In genomic region chr1:198212126-198212525, GRCh38 we compare ENCODE assay signal across 13 cellular contexts. TPM values are rescaled to one million over a fixed set of nuclear protein-coding genes. Genes with fewer than 3 reads are reported as not detected.
DNase-seq lines count a peak whose midpoint lies in the region; ATAC-seq and TF ChIP-seq lines count a peak whose summit lies in the region.
"Had no signal": no experiment of that assay in that cellular context is flagged by ENCODE, and none has a peak within 500 bp of the region (broad histone marks: within the 10 kb centered on the region; RNA-seq: fewer than 3 reads in every experiment).

No MANE protein-coding gene starts in this region.

- TF ChIP-seq CTCF in left ventricle myocardium inferior (IDR thresholded peaks at IDR 0.05; ENCODE audit: borderline replicate concordance) (no peak), HFFc6 (IDR thresholded peaks at IDR 0.05) (no peak), brain microvascular endothelial cell (IDR thresholded peaks at IDR 0.05; ENCODE audit: low read depth, low read length, missing control alignments) (no peak), mammary epithelial cell (conservative IDR thresholded peaks at IDR 0.05 in 1 of 2, IDR thresholded peaks at IDR 0.05 in 1 of 2; ENCODE audit: extremely low read depth in 1 of 2, insufficient read depth in 1 of 2, low read depth in 1 of 2, low read length in 2 of 2) (no peak)

- no peak for ATAC-seq in Right ventricle myocardium inferior
- no peak for ATAC-seq in HG02623 (IDR thresholded peaks at IDR 0.05; ENCODE audit: unreplicated experiment)
- ATAC-seq: HCT116 had no signal

- peaks cover 44% of the 10 kb centered on the region for H3K27me3 Mint-ChIP-seq in HFFc6 (ENCODE audit: insufficient read depth)
- no peaks in the 10 kb centered on the region for H3K27me3 Mint-ChIP-seq in activated CD4-positive, alpha-beta memory T cell treated with anti-CD3 and anti-CD28 coated beads, Interleukin-2, amount 10 ng/mL, durations not matched to agents 7 days and 5 days
- H3K27me3 Mint-ChIP-seq: CD4-positive, CD25-positive, alpha-beta regulatory T cell had no signal

- no peak overlapping the region for H4K8ac ChIP-seq in trophoblast cell (ENCODE audit: low read depth, low read length)

- peaks cover 17% of the 10 kb centered on the region for H3K36me3 ChIP-seq in left ventricle myocardium inferior
- peaks cover 15% of the 10 kb centered on the region for H3K36me3 ChIP-seq in brain microvascular endothelial cell (replicated peaks)
- peaks cover 0 to 3% of the 10 kb centered on the region in 2 experiments for H3K36me3 ChIP-seq in trophoblast cell (ENCODE audit: control insufficient read depth in 1 of 2, insufficient read depth in 2 of 2, low read length in 2 of 2)
- no peaks in the 10 kb centered on the region for H3K36me3 ChIP-seq in mammary epithelial cell (ENCODE audit: insufficient read depth, low read length)

- no TSS peak for BruUV-seq in mammary epithelial cell (replicated peaks; lab: Mats Ljungman, UMichigan)

- H3K36me3 Mint-ChIP-seq in HFFc6 (ENCODE audit: low read depth): peaks cover 61% of the 10 kb centered on the region
- peaks cover 46% of the 10 kb centered on the region for H3K36me3 Mint-ChIP-seq in activated CD4-positive, alpha-beta memory T cell treated with anti-CD3 and anti-CD28 coated beads, Interleukin-2, amount 10 ng/mL, durations not matched to agents 7 days and 5 days (ENCODE audit: low read depth)

- no peak overlapping the region for H2AK5ac ChIP-seq in trophoblast cell (ENCODE audit: low read length)

- dilution Hi-C loops in mammary epithelial cell (cut with HindIII; ENCODE audit: low sequenced_read_pairs): no loop called here

- H3K9ac ChIP-seq in trophoblast cell (ENCODE audit: low read length) (no peak overlapping the region), mammary epithelial cell (ENCODE audit: insufficient read depth, low read length) (no peak overlapping the region)
- H3K9ac ChIP-seq: BLaER1 treated with 17β-estradiol and CSF1 and Interleukin-3, amounts not matched to agents 10 nM and 100 nM had no signal

- intact Hi-C loops in Right ventricle myocardium inferior (cut with DNase I) (no loop called here), left ventricle myocardium inferior (cut with micrococcal nuclease) (no loop called here), mammary epithelial cell (cut with micrococcal nuclease) (no loop called here)

- no CpG with 5 or more reads among the region's 8 CpGs for WGBS in trophoblast cell (ENCODE audit: extremely low coverage, insufficient coverage, insufficient read length)
- 100% methylated on average over 8 of the region's 8 CpGs for WGBS in mammary epithelial cell (ENCODE audit: low coverage, missing lambda C conversion rate)

- peaks cover 74% of the 10 kb centered on the region for H3K4me1 Mint-ChIP-seq in HFFc6 (ENCODE audit: low read depth)
- peaks cover 8% of the 10 kb centered on the region for H3K4me1 Mint-ChIP-seq in activated CD4-positive, alpha-beta memory T cell treated with anti-CD3 and anti-CD28 coated beads, Interleukin-2, amount 10 ng/mL, durations not matched to agents 7 days and 5 days

- H3K4me3 Mint-ChIP-seq in HFFc6: peak overlapping the region; percentile 65
- no peak overlapping the region for H3K4me3 Mint-ChIP-seq in activated CD4-positive, alpha-beta memory T cell treated with anti-CD3 and anti-CD28 coated beads, Interleukin-2, amount 10 ng/mL, durations not matched to agents 7 days and 5 days
- H3K4me3 Mint-ChIP-seq: CD4-positive, CD25-positive, alpha-beta regulatory T cell had no signal

- no peak overlapping the region for H2BK12ac ChIP-seq in trophoblast cell (ENCODE audit: low read length)

- H3K4ac ChIP-seq in trophoblast cell (ENCODE audit: low read depth, low read length): no peak overlapping the region

- H3K79me1 ChIP-seq in trophoblast cell (ENCODE audit: low read length): no peaks in the 10 kb centered on the region

- H2BK120ac ChIP-seq in trophoblast cell (ENCODE audit: insufficient read depth, low read length, poor library complexity): no peak overlapping the region

- H3K9me3 Mint-ChIP-seq in HFFc6: peaks cover 60% of the 10 kb centered on the region
- peaks cover 25% of the 10 kb centered on the region for H3K9me3 Mint-ChIP-seq in activated CD4-positive, alpha-beta memory T cell treated with anti-CD3 and anti-CD28 coated beads, Interleukin-2, amount 10 ng/mL, durations not matched to agents 7 days and 5 days

- H4K12ac ChIP-seq in trophoblast cell (ENCODE audit: low read depth, low read length): no peak overlapping the region

- no peak overlapping the region for H3K14ac ChIP-seq in trophoblast cell (ENCODE audit: low read length)

- H3K4me1 ChIP-seq in left ventricle myocardium inferior: peaks cover under 1% of the 10 kb centered on the region
- peaks cover 3 to 7% of the 10 kb centered on the region in 2 experiments for H3K4me1 ChIP-seq in trophoblast cell (ENCODE audit: control insufficient read depth in 1 of 2, insufficient read depth in 2 of 2, low read length in 2 of 2)
- peaks cover 16% of the 10 kb centered on the region for H3K4me1 ChIP-seq in mammary epithelial cell (ENCODE audit: insufficient read depth, low read length)
- H3K4me1 ChIP-seq: BLaER1 treated with 17β-estradiol and CSF1 and Interleukin-3, amounts not matched to agents 10 nM and 100 nM had no signal

- in situ Hi-C loops in brain microvascular endothelial cell (cut with HindIII; ENCODE audit: low pct_ligation_motif_present, low sequenced_read_pairs) (no loop called here), mammary epithelial cell (cut with MboI; ENCODE audit: low sequenced_read_pairs in 2 of 2) (loop anchor here in 1 of 2 donors (25.0 kb wide), 1 partner anchor 250 kb away; no protein-coding TSS in a partner anchor)

- no peaks in the 10 kb centered on the region for H4K20me1 ChIP-seq in mammary epithelial cell (ENCODE audit: insufficient read depth, low read length)

- DNase-seq in Right ventricle myocardium inferior (ENCODE audit: missing footprints) (peak; percentile 49), left ventricle myocardium inferior (no peak), HFFc6 (no peak), brain microvascular endothelial cell (no peak), trophoblast cell (peak; percentile 100), mammary epithelial cell (no peak)
- no peak for DNase-seq in activated CD4-positive, alpha-beta memory T cell treated with anti-CD3 and anti-CD28 coated beads, Interleukin-2, amount 10 ng/mL, durations not matched to agents 7 days and 5 days
- DNase-seq: 8988T; CD4-positive, CD25-positive, alpha-beta regulatory T cell; DMS53 had no signal

- H3K27ac Mint-ChIP-seq in HFFc6: peak overlapping the region; percentile 77
- H3K27ac Mint-ChIP-seq in activated CD4-positive, alpha-beta memory T cell treated with anti-CD3 and anti-CD28 coated beads, Interleukin-2, amount 10 ng/mL, durations not matched to agents 7 days and 5 days: no peak overlapping the region
- H3K27ac Mint-ChIP-seq: CD4-positive, CD25-positive, alpha-beta regulatory T cell had no signal

- no peak overlapping the region for H3K4me3 ChIP-seq in left ventricle myocardium inferior
- no peak overlapping the region for H3K4me3 ChIP-seq in brain microvascular endothelial cell (ENCODE audit: low read depth, low read length)
- H3K4me3 ChIP-seq in trophoblast cell (ENCODE audit: low read depth, low read length): no peak overlapping the region
- H3K4me3 ChIP-seq in mammary epithelial cell (replicated peaks in 1 of 3; ENCODE audit: insufficient read depth in 1 of 3, low read depth in 2 of 3, low read length in 3 of 3): no peak overlapping the region

- CTCF ChIA-PET in mammary epithelial cell (lab: Charles Lee; ENCODE audit: low non-redundant PET): no interaction called here
- CTCF ChIA-PET in activated CD4-positive, alpha-beta memory T cell treated with anti-CD3 and anti-CD28 coated beads, Interleukin-2, amount 10 ng/mL, durations not matched to agents 7 days and 5 days (lab: Charles Lee): interaction anchor here (1.5 kb wide), 1 partner anchor 13 kb away, joined by 3 read pairs; no protein-coding TSS in a partner anchor

- H3K79me2 ChIP-seq in trophoblast cell (ENCODE audit: control insufficient read depth, insufficient read depth, low read length, poor library complexity) (no peaks in the 10 kb centered on the region), mammary epithelial cell (ENCODE audit: insufficient read depth, low read length) (peaks cover 50% of the 10 kb centered on the region)

- H2AFZ ChIP-seq in trophoblast cell (ENCODE audit: insufficient read depth, low read length, poor library complexity): no peak overlapping the region
- H2AFZ ChIP-seq in mammary epithelial cell (ENCODE audit: low read depth, low read length): no peak overlapping the region

- H3K27ac ChIP-seq in left ventricle myocardium inferior (replicated peaks): no peak overlapping the region
- H3K27ac ChIP-seq in brain microvascular endothelial cell: peak overlapping the region; percentile 35
- no peak overlapping the region for H3K27ac ChIP-seq in trophoblast cell (ENCODE audit: low read depth, low read length)
- H3K27ac ChIP-seq in mammary epithelial cell (ENCODE audit: insufficient read depth, low read depth, low read length): no peak overlapping the region
- H3K27ac ChIP-seq: BLaER1 treated with 17β-estradiol and CSF1 and Interleukin-3, amounts not matched to agents 10 nM and 100 nM had no signal

- peak overlapping the region; percentile 34 for H3K18ac ChIP-seq in trophoblast cell (ENCODE audit: low read length)

- POLR2A ChIA-PET in activated CD4-positive, alpha-beta memory T cell treated with anti-CD3 and anti-CD28 coated beads, Interleukin-2, amount 10 ng/mL, durations not matched to agents 7 days and 5 days (lab: Charles Lee): interaction anchor here (0.9 kb wide), 1 partner anchor 54 kb away, joined by 3 read pairs; no protein-coding TSS in a partner anchor

- peaks cover 18% of the 10 kb centered on the region for H3K9me3 ChIP-seq in left ventricle myocardium inferior (replicated peaks)
- H3K9me3 ChIP-seq in trophoblast cell (ENCODE audit: insufficient read depth, low read depth, low read length): no peaks in the 10 kb centered on the region
- H3K9me3 ChIP-seq in mammary epithelial cell (replicated peaks; ENCODE audit: insufficient read depth, low read length): peaks cover 9% of the 10 kb centered on the region

- no peak overlapping the region for H2BK5ac ChIP-seq in trophoblast cell (ENCODE audit: low read depth, low read length, poor library complexity)

- no peak overlapping the region for H4K91ac ChIP-seq in trophoblast cell (ENCODE audit: low read depth, low read length)

- H3K27me3 ChIP-seq in left ventricle myocardium inferior (ENCODE audit: low read depth): no peaks in the 10 kb centered on the region
- H3K27me3 ChIP-seq in brain microvascular endothelial cell (replicated peaks): no peaks in the 10 kb centered on the region
- no peaks in the 10 kb centered on the region for H3K27me3 ChIP-seq in trophoblast cell (ENCODE audit: insufficient read depth, low read length)
- H3K27me3 ChIP-seq in mammary epithelial cell (ENCODE audit: insufficient read depth, low read length): no peaks in the 10 kb centered on the region
- H3K27me3 ChIP-seq: BLaER1 treated with 17β-estradiol and CSF1 and Interleukin-3, amounts not matched to agents 10 nM and 100 nM had no signal

- no peak overlapping the region for H3K4me2 ChIP-seq in trophoblast cell (ENCODE audit: low read length)
- no peak overlapping the region for H3K4me2 ChIP-seq in mammary epithelial cell (ENCODE audit: insufficient read depth, low read depth, low read length)
- H3K4me2 ChIP-seq: BLaER1 treated with 17β-estradiol and CSF1 and Interleukin-3, amounts not matched to agents 10 nM and 100 nM had no signal

- H3K23ac ChIP-seq in trophoblast cell (ENCODE audit: low read length): no peak overlapping the region

RNA-seq across cellular contexts. Expression of gene NEK7, which starts 55.3 kb away (rescaled TPM):
- total RNA-seq in Right ventricle myocardium inferior: 188 TPM
- total RNA-seq in left ventricle myocardium inferior: 254 TPM
- total RNA-seq in HFFc6 (2021; fragmentation: NEBNext Ultra II Directional; extraction: Animal tissue kit (Norgen Biotek cat#: 25700)): 100 to 1,000 TPM; 452 to 692 (median 485) TPM
- polyA plus RNA-seq in trophoblast cell (2013): 21.8 and 23.2 TPM in 2 replicates
- 10 to 100 TPM; 51.2 to 89.2 TPM for total RNA-seq in mammary epithelial cell
- polyA plus RNA-seq in mammary epithelial cell: 48.0 TPM
- 71.3 TPM for polyA minus RNA-seq in mammary epithelial cell
- 10 to 100 TPM; 73.5 to 79.6 TPM for total RNA-seq in activated CD4-positive, alpha-beta memory T cell treated with anti-CD3 and anti-CD28 coated beads, Interleukin-2, amount 10 ng/mL, durations not matched to agents 7 days and 5 days

Comparison
In these comparisons a context has a peak if more than half of its experiments do, and no peak if none do; other contexts are left out.
1. DNase-seq: peak in Right ventricle myocardium inferior (single experiment) and trophoblast cell (2 of 2); none in left ventricle myocardium inferior (single experiment), HFFc6 (single experiment), brain microvascular endothelial cell (single experiment), mammary epithelial cell (single experiment) and activated CD4-positive, alpha-beta memory T cell treated with anti-CD3 and anti-CD28 coated beads, Interleukin-2, amount 10 ng/mL, durations not matched to agents 7 days and 5 days (single experiment).